ENCODE assay signal across 1 cellular context in genomic region chr11:131827440-131827839, GRCh38.
TF ChIP-seq lines count a peak whose summit lies in the region.

No MANE protein-coding gene starts in this region.

TF ChIP-seq in GM23338, 12 proteins besides CTCF, POLR2A, EP300 and RAD21 (continued from another document):
- TF ChIP-seq ZNF462 (CRISPR knock-in tag; IDR thresholded peaks at IDR 0.05) (no peak), ZNF331 (CRISPR knock-in tag; IDR thresholded peaks at IDR 0.05; ENCODE audit: low read depth) (no peak), STAT1 (IDR thresholded peaks at IDR 0.05; ENCODE audit: unreplicated experiment) (no peak), POLR2AphosphoS5 (IDR thresholded peaks at IDR 0.05; ENCODE audit: low read depth) (no peak), JUNB (IDR thresholded peaks at IDR 0.05; ENCODE audit: unreplicated experiment) (no peak), ZNF114 (CRISPR knock-in tag; IDR thresholded peaks at IDR 0.05) (no peak)
